Comparison of ENCODE assay signal across 11 cellular contexts in genomic region chr2:27776097-27776496, GRCh38. TPM values are rescaled to one million over a fixed set of nuclear protein-coding genes. Genes with fewer than 3 reads are reported as not detected.
DNase-seq lines count a peak whose midpoint lies in the region; ATAC-seq and TF ChIP-seq lines count a peak whose summit lies in the region.
"Had no signal": no experiment of that assay in that cellular context is flagged by ENCODE, and none has a peak within 500 bp of the region (broad histone marks: within the 10 kb centered on the region; RNA-seq: fewer than 3 reads in every experiment).

No MANE protein-coding gene starts in this region.

- H3K79me2 ChIP-seq in PC-3 (ENCODE audit: low read length) = peaks cover 85% of the 10 kb centered on the region
- peaks cover 6% of the 10 kb centered on the region for H3K79me2 ChIP-seq in trophoblast cell (ENCODE audit: control insufficient read depth, insufficient read depth, low read length, poor library complexity)

- H3K27me3 Mint-ChIP-seq in Calu3 (ENCODE audit: unreplicated experiment) (no peaks in the 10 kb centered on the region), immature natural killer cell (ENCODE audit: low read depth in 3 of 3) (peaks cover 2 to 11% (median 3%) of the 10 kb centered on the region in 3 donors)
- no peaks in the 10 kb centered on the region for H3K27me3 Mint-ChIP-seq in effector memory CD8-positive, alpha-beta T cell

- H3K79me1 ChIP-seq in trophoblast cell (ENCODE audit: low read length) = peaks cover 9% of the 10 kb centered on the region

- H4K20me1 ChIP-seq in PC-3 (ENCODE audit: low read length) = peaks cover 18% of the 10 kb centered on the region

- H3K27ac ChIP-seq in PC-3 (ENCODE audit: low read length) (peak overlapping the region; percentile 45), trophoblast cell (ENCODE audit: low read depth, low read length) (no peak overlapping the region)

- no peak overlapping the region for H2BK12ac ChIP-seq in trophoblast cell (ENCODE audit: low read length)

- H2BK120ac ChIP-seq in trophoblast cell (ENCODE audit: insufficient read depth, low read length, poor library complexity) = no peak overlapping the region

- H3K9ac ChIP-seq in PC-3 (ENCODE audit: low read length) = no peak overlapping the region
- H3K9ac ChIP-seq in trophoblast cell (ENCODE audit: low read length) = no peak overlapping the region

- no TSS peak for BruUV-seq in Calu3 (replicated peaks; lab: Mats Ljungman, UMichigan)
- no TSS peak for BruUV-seq in PC-3 (replicated peaks; lab: Mats Ljungman, UMichigan)

- WGBS in trophoblast cell (ENCODE audit: extremely low coverage, insufficient coverage, insufficient read length) = no CpG with 5 or more reads among the region's 8 CpGs

- H2AFZ ChIP-seq in PC-3 (ENCODE audit: low read length) (no peak overlapping the region), trophoblast cell (ENCODE audit: insufficient read depth, low read length, poor library complexity) (no peak overlapping the region)

- H3F3A ChIP-seq in PC-3 (ENCODE audit: low read length, unreplicated experiment) = no peaks in the 10 kb centered on the region

- H3K36me3 Mint-ChIP-seq in Calu3 (ENCODE audit: insufficient read depth, unreplicated experiment) (peaks cover 64% of the 10 kb centered on the region), immature natural killer cell (peaks cover 11 to 18% (median 14%) of the 10 kb centered on the region in 3 donors)
- peaks cover 41% of the 10 kb centered on the region for H3K36me3 Mint-ChIP-seq in effector memory CD8-positive, alpha-beta T cell (ENCODE audit: insufficient read depth)

- H3K4me3 Mint-ChIP-seq in Calu3 (ENCODE audit: low read depth, unreplicated experiment) = no peak overlapping the region
- no peak overlapping the region for H3K4me3 Mint-ChIP-seq in immature natural killer cell
- H3K4me3 Mint-ChIP-seq in effector memory CD8-positive, alpha-beta T cell = no peak overlapping the region

- H2AK5ac ChIP-seq in trophoblast cell (ENCODE audit: low read length) = no peak overlapping the region

- H2BK5ac ChIP-seq in trophoblast cell (ENCODE audit: low read depth, low read length, poor library complexity) = no peak overlapping the region

- peak overlapping the region; percentile 65 for H3K4me2 ChIP-seq in PC-3 (ENCODE audit: low read length)
- H3K4me2 ChIP-seq in trophoblast cell (ENCODE audit: low read length) = no peak overlapping the region

- no peak overlapping the region for H3K18ac ChIP-seq in trophoblast cell (ENCODE audit: low read length)

- no peak overlapping the region for H3K14ac ChIP-seq in trophoblast cell (ENCODE audit: low read length)

- H3K9me3 ChIP-seq in PC-3 (ENCODE audit: low read length) (no peaks in the 10 kb centered on the region), trophoblast cell (ENCODE audit: insufficient read depth, low read depth, low read length) (no peaks in the 10 kb centered on the region)

- H3K4me1 ChIP-seq in PC-3 (ENCODE audit: insufficient read depth, low read length) (peaks cover 37% of the 10 kb centered on the region), trophoblast cell (ENCODE audit: control insufficient read depth in 1 of 2, insufficient read depth in 2 of 2, low read length in 2 of 2) (peaks cover 0 to 3% of the 10 kb centered on the region in 2 experiments)

- no peaks in the 10 kb centered on the region for H3K27me3 ChIP-seq in PC-3 (ENCODE audit: low read length)
- no peaks in the 10 kb centered on the region for H3K27me3 ChIP-seq in trophoblast cell (ENCODE audit: insufficient read depth, low read length)

- CTCF ChIA-PET in Calu3 (lab: Charles Lee) = interaction anchor here (0.6 kb wide), 1 partner anchor 14 kb away, joined by 3 read pairs; no protein-coding TSS in a partner anchor
- CTCF ChIA-PET in PC-3 (lab: Charles Lee) = interaction anchor here (0.6 kb wide), 1 partner anchor 53 kb away, joined by 4 read pairs; no protein-coding TSS in a partner anchor

- H3K23ac ChIP-seq in trophoblast cell (ENCODE audit: low read length) = no peak overlapping the region

- POLR2A ChIA-PET in PC-3 (lab: Charles Lee; ENCODE audit: unreplicated experiment) = no interaction called here

- peak overlapping the region; percentile 91 for H3K4ac ChIP-seq in trophoblast cell (ENCODE audit: low read depth, low read length)

- intact Hi-C loops in Calu3 (cut with micrococcal nuclease; ENCODE audit: unreplicated experiment) (no loop called here), PC-3 (cut with micrococcal nuclease) (loop anchor here (10.0 kb wide), 3 partner anchors 71 to 179 kb away; partner anchors contain the start of genes BABAM2 and RBKS)

- peaks cover 44% of the 10 kb centered on the region for H3K36me3 ChIP-seq in PC-3 (ENCODE audit: low read depth, low read length)
- peaks cover 5% of the 10 kb centered on the region in 2 experiments for H3K36me3 ChIP-seq in trophoblast cell (ENCODE audit: control insufficient read depth in 1 of 2, insufficient read depth in 2 of 2, low read length in 2 of 2)

- no peak overlapping the region for H4K12ac ChIP-seq in trophoblast cell (ENCODE audit: low read depth, low read length)

- H3K9me3 Mint-ChIP-seq in Calu3 (ENCODE audit: low read depth, unreplicated experiment) (no peaks in the 10 kb centered on the region), immature natural killer cell (no peaks in the 10 kb centered on the region)
- H3K9me3 Mint-ChIP-seq in effector memory CD8-positive, alpha-beta T cell = no peaks in the 10 kb centered on the region
- H3K9me3 Mint-ChIP-seq: activated T-helper 2 cell treated with anti-CD3 and anti-CD28 coated beads, Interferon-gamma antibody, Interleukin-2, Interleukin-4, amounts not matched to agents 10 μg/mL and 5 μg/mL and 100 μg/mL, durations not matched to agents 14 hours and 24 hours and 36 hours had no signal

- H4K91ac ChIP-seq in trophoblast cell (ENCODE audit: low read depth, low read length) = no peak overlapping the region

- ATAC-seq in PC-3 (peak; percentile 22), GM18867 (IDR thresholded peaks at IDR 0.05; ENCODE audit: unreplicated experiment) (no peak)
- no peak for ATAC-seq in effector memory CD8-positive, alpha-beta T cell (replicated peaks)

- peaks cover 45% of the 10 kb centered on the region for H3K4me1 Mint-ChIP-seq in Calu3 (ENCODE audit: low read depth, unreplicated experiment)
- H3K4me1 Mint-ChIP-seq in immature natural killer cell = peaks cover 38 to 64% of the 10 kb centered on the region in 2 donors
- H3K4me1 Mint-ChIP-seq in effector memory CD8-positive, alpha-beta T cell (ENCODE audit: low read depth in 2 of 2) = peaks cover 33 to 54% of the 10 kb centered on the region in 2 donors

- no peak overlapping the region for H4K8ac ChIP-seq in trophoblast cell (ENCODE audit: low read depth, low read length)

- DNase-seq in Calu3 (no peak), PC-3 (peak; percentile 87), fibroblast of mammary gland (ENCODE audit: low read depth) (peak; percentile 63), trophoblast cell (peak in 1 of 2 donors; percentile 11), immature natural killer cell (no peak), NCI-H524 (lab: John Stamatoyannopoulos, UW) (no peak)
- DNase-seq in effector memory CD8-positive, alpha-beta T cell = no peak
- DNase-seq: NCI-H524 treated with DMSO at 0.1 percent for 48 hours had no signal

- H3K27ac Mint-ChIP-seq in Calu3 (ENCODE audit: unreplicated experiment) (peak overlapping the region; percentile 44), immature natural killer cell (peak overlapping the region in 3 of 6 donors; percentile 11 to 47 (median 22))
- H3K27ac Mint-ChIP-seq in effector memory CD8-positive, alpha-beta T cell = no peak overlapping the region
- H3K27ac Mint-ChIP-seq: activated T-helper 2 cell treated with anti-CD3 and anti-CD28 coated beads, Interferon-gamma antibody, Interleukin-2, Interleukin-4, amounts not matched to agents 10 μg/mL and 5 μg/mL and 100 μg/mL, durations not matched to agents 14 hours and 24 hours and 36 hours had no signal

- no peaks in the 10 kb centered on the region for H3K9me2 ChIP-seq in PC-3 (replicated peaks; ENCODE audit: low read length)

- TF ChIP-seq CTCF in Calu3 (IDR thresholded peaks at IDR 0.05; ENCODE audit: unreplicated experiment) (no peak), PC-3 (conservative IDR thresholded peaks at IDR 0.05; ENCODE audit: low read depth, low read length) (no peak), fibroblast of mammary gland (conservative IDR thresholded peaks at IDR 0.05; ENCODE audit: control insufficient read depth, insufficient read depth, low read depth, low read length) (no peak)

- H3K4me3 ChIP-seq in PC-3 (ENCODE audit: low read length) (peak overlapping the region; percentile 36), fibroblast of mammary gland (ENCODE audit: control insufficient read depth, low read depth, low read length) (no peak overlapping the region), trophoblast cell (ENCODE audit: low read depth, low read length) (no peak overlapping the region)
- H3K4me3 ChIP-seq: lung had no signal

RNA-seq across cellular contexts. Expression of gene MRPL33, which starts 4.6 kb away (rescaled TPM):
- 75.8 and 82.9 TPM in 2 replicates for total RNA-seq in Calu3 (2022)
- total RNA-seq in PC-3 (2014; rRNA removed) = 95.7 and 110 TPM in 2 replicates
- polyA plus RNA-seq in trophoblast cell (2013) = 276 and 290 TPM in 2 replicates
- polyA plus RNA-seq in immature natural killer cell = 100 to 1,000 TPM; 190 to 266 (median 238) TPM

Comparison
In these comparisons a context has a peak if more than half of its experiments do, and no peak if none do; other contexts are left out.
1. DNase-seq: peak in PC-3 (single experiment) and fibroblast of mammary gland (single experiment); none in Calu3 (single experiment), immature natural killer cell (0 of 3), effector memory CD8-positive, alpha-beta T cell (0 of 3) and NCI-H524 (0 of 2).